21 cellular contexts compared by ENCODE assay signal in genomic region chr4:169143335-169143734, GRCh38.
DNase-seq lines count a peak whose midpoint lies in the region; ATAC-seq, FAIRE-seq and TF ChIP-seq lines count a peak whose summit lies in the region.
"Had no signal": no experiment of that assay in that cellular context is flagged by ENCODE, and none has a peak within 500 bp of the region (broad histone marks: within the 10 kb centered on the region; RNA-seq: fewer than 3 reads in every experiment).

No MANE protein-coding gene starts in this region.

- H3K36me3 Mint-ChIP-seq in progenitor cell of endocrine pancreas (ENCODE audit: insufficient read depth): peaks cover 13% of the 10 kb centered on the region
- H3K36me3 Mint-ChIP-seq in activated T-cell treated with anti-CD3 and anti-CD28 coated beads, Interleukin-2, amount 50 U/mL, for 72 hours (ENCODE audit: insufficient read depth in 2 of 2): no peaks in the 10 kb centered on the region
- H3K36me3 Mint-ChIP-seq in activated CD4-positive, alpha-beta memory T cell treated with anti-CD3 and anti-CD28 coated beads for 36 hours: no peaks in the 10 kb centered on the region
- H3K36me3 Mint-ChIP-seq: activated naive CD4-positive, alpha-beta T cell treated with anti-CD3 and anti-CD28 coated beads, Interleukin-2, amount 50 U/mL, for 72 hours had no signal

- no peaks in the 10 kb centered on the region for H3K9me3 Mint-ChIP-seq in progenitor cell of endocrine pancreas (ENCODE audit: low read depth)
- H3K9me3 Mint-ChIP-seq in activated T-cell treated with anti-CD3 and anti-CD28 coated beads, Interleukin-2, amount 50 U/mL, for 72 hours: no peaks in the 10 kb centered on the region
- H3K9me3 Mint-ChIP-seq in activated CD4-positive, alpha-beta memory T cell treated with anti-CD3 and anti-CD28 coated beads for 36 hours: no peaks in the 10 kb centered on the region
- H3K9me3 Mint-ChIP-seq: activated naive CD4-positive, alpha-beta T cell treated with anti-CD3 and anti-CD28 coated beads, Interleukin-2, amount 50 U/mL, for 72 hours had no signal

- DNase-seq in GM12892 (ENCODE audit: insufficient read length) (no peak), kidney tubule cell (ENCODE audit: low spot score) (peak; percentile 90), progenitor cell of endocrine pancreas (ENCODE audit: low spot score, unreplicated experiment) (no peak), COR-L47 (lab: John Stamatoyannopoulos, UW) (no peak)
- no peak for DNase-seq in activated T-cell treated with anti-CD3 and anti-CD28 coated beads, Interleukin-2, amount 50 U/mL, for 72 hours
- DNase-seq in activated CD4-positive, alpha-beta T cell treated with anti-CD3 and anti-CD28 coated beads, Interleukin-2, amount 50 U/mL, for 48 hours: no peak
- DNase-seq in activated CD4-positive, alpha-beta memory T cell treated with anti-CD3 and anti-CD28 coated beads for 36 hours: no peak
- DNase-seq: activated CD4-positive, alpha-beta T cell treated with anti-CD3 and anti-CD28 coated beads, Interleukin-2, amount 50 U/mL, for 4 hours; hippocampal formation; IMR-90; left ventricle myocardium superior; NCI-H146; NCI-H2107; NCI-H446 treated with DMSO at 0.1 percent for 48 hours; stimulated activated CD4-positive, alpha-beta T cell treated with anti-CD3 and anti-CD28 coated beads, Interleukin-15, amount 100 ng/mL, for 24 hours; stimulated activated CD4-positive, alpha-beta T cell treated with anti-CD3 and anti-CD28 coated beads, Interleukin-4, amount 100 ng/mL, for 4 hours; transverse colon had no signal

- no peak overlapping the region for H3K4me3 Mint-ChIP-seq in progenitor cell of endocrine pancreas (ENCODE audit: low read depth)
- no peak overlapping the region for H3K4me3 Mint-ChIP-seq in activated T-cell treated with anti-CD3 and anti-CD28 coated beads, Interleukin-2, amount 50 U/mL, for 72 hours
- H3K4me3 Mint-ChIP-seq in activated CD4-positive, alpha-beta memory T cell treated with anti-CD3 and anti-CD28 coated beads for 36 hours: no peak overlapping the region

- TF ChIP-seq POLR2A in GM12892 (IDR thresholded peaks at IDR 0.05; ENCODE audit: low read depth, low read length): no peak

- FAIRE-seq in GM12892 (lab: Jason Lieb, UNC): peak; percentile 17

- peak overlapping the region; percentile 96 for H3K27ac ChIP-seq in VCaP
- H3K27ac ChIP-seq: BLaER1 treated with 17β-estradiol and CSF1 and Interleukin-3, amounts not matched to agents 10 nM and 100 nM; breast epithelium; transverse colon had no signal

- H3K4me1 Mint-ChIP-seq in progenitor cell of endocrine pancreas (ENCODE audit: low read depth): peaks cover 10% of the 10 kb centered on the region
- H3K4me1 Mint-ChIP-seq in activated T-cell treated with anti-CD3 and anti-CD28 coated beads, Interleukin-2, amount 50 U/mL, for 72 hours (ENCODE audit: low read depth): no peaks in the 10 kb centered on the region
- H3K4me1 Mint-ChIP-seq in activated CD4-positive, alpha-beta memory T cell treated with anti-CD3 and anti-CD28 coated beads for 36 hours (ENCODE audit: low read depth): no peaks in the 10 kb centered on the region

- intact Hi-C loops in activated CD4-positive, alpha-beta memory T cell treated with anti-CD3 and anti-CD28 coated beads for 36 hours (cut with micrococcal nuclease): no loop called here

- peak overlapping the region; percentile 1 for H3K27ac Mint-ChIP-seq in progenitor cell of endocrine pancreas
- no peak overlapping the region for H3K27ac Mint-ChIP-seq in activated T-cell treated with anti-CD3 and anti-CD28 coated beads, Interleukin-2, amount 50 U/mL, for 72 hours
- no peak overlapping the region for H3K27ac Mint-ChIP-seq in activated CD4-positive, alpha-beta memory T cell treated with anti-CD3 and anti-CD28 coated beads for 36 hours
- H3K27ac Mint-ChIP-seq: activated naive CD4-positive, alpha-beta T cell treated with anti-CD3 and anti-CD28 coated beads, Interleukin-2, amount 50 U/mL, for 72 hours had no signal

- no peak for TF ChIP-seq CTCF in VCaP (conservative IDR thresholded peaks at IDR 0.05)
- TF ChIP-seq CTCF in progenitor cell of endocrine pancreas (IDR thresholded peaks at IDR 0.05; ENCODE audit: unreplicated experiment): no peak

- CTCF ChIA-PET in activated CD4-positive, alpha-beta memory T cell treated with anti-CD3 and anti-CD28 coated beads for 36 hours (lab: Charles Lee): no interaction called here

- ATAC-seq in activated T-cell treated with anti-CD3 and anti-CD28 coated beads, Interleukin-2, amount 50 U/mL, for 72 hours (replicated peaks in 1 of 2): no peak
- ATAC-seq: activated naive CD4-positive, alpha-beta T cell treated with anti-CD3 and anti-CD28 coated beads, Interleukin-2, amount 50 U/mL, for 72 hours; left ventricle myocardium superior had no signal

- no peaks in the 10 kb centered on the region for H3K27me3 Mint-ChIP-seq in progenitor cell of endocrine pancreas
- H3K27me3 Mint-ChIP-seq in activated T-cell treated with anti-CD3 and anti-CD28 coated beads, Interleukin-2, amount 50 U/mL, for 72 hours (ENCODE audit: low read depth): no peaks in the 10 kb centered on the region
- H3K27me3 Mint-ChIP-seq in activated CD4-positive, alpha-beta memory T cell treated with anti-CD3 and anti-CD28 coated beads for 36 hours: peaks cover 6% of the 10 kb centered on the region

- POLR2A ChIA-PET in activated CD4-positive, alpha-beta memory T cell treated with anti-CD3 and anti-CD28 coated beads for 36 hours (lab: Charles Lee): no interaction called here
